16 cellular contexts compared by ENCODE assay signal in genomic region chr2:202185156-202185555, GRCh38. TPM values are rescaled to one million over a fixed set of nuclear protein-coding genes. Genes with fewer than 3 reads are reported as not detected.
DNase-seq lines count a peak whose midpoint lies in the region; ATAC-seq and TF ChIP-seq lines count a peak whose summit lies in the region.
"Had no signal": no experiment of that assay in that cellular context is flagged by ENCODE, and none has a peak within 500 bp of the region (broad histone marks: within the 10 kb centered on the region; RNA-seq: fewer than 3 reads in every experiment).

No MANE protein-coding gene starts in this region.

- H3K27ac Mint-ChIP-seq in Calu3 (ENCODE audit: unreplicated experiment) (peak overlapping the region; percentile 54), progenitor cell of endocrine pancreas (no peak overlapping the region)

- CTCF ChIA-PET in Calu3 (lab: Charles Lee), result interaction anchor here (0.6 kb wide), 1 partner anchor 70 kb away, joined by 3 read pairs; no protein-coding TSS in a partner anchor

- TF ChIP-seq CTCF in Calu3 (IDR thresholded peaks at IDR 0.05; ENCODE audit: unreplicated experiment) (no peak), progenitor cell of endocrine pancreas (IDR thresholded peaks at IDR 0.05; ENCODE audit: unreplicated experiment) (no peak)

- H3K4me3 Mint-ChIP-seq in Calu3 (ENCODE audit: low read depth, unreplicated experiment) (no peak overlapping the region), progenitor cell of endocrine pancreas (ENCODE audit: low read depth) (no peak overlapping the region)

- no peaks in the 10 kb centered on the region for H3K27me3 Mint-ChIP-seq in Calu3 (ENCODE audit: unreplicated experiment)
- H3K27me3 Mint-ChIP-seq in progenitor cell of endocrine pancreas, result no peaks in the 10 kb centered on the region

- DNase-seq in Calu3 (no peak), NCI-H1694 treated with DMSO at 0.1 percent for 48 hours (lab: John Stamatoyannopoulos, UW) (peak; percentile 5), NCI-H82 treated with DMSO at 0.1 percent for 48 hours (lab: John Stamatoyannopoulos, UW; ENCODE audit: unreplicated experiment) (peak; percentile 92), epithelial cell of prostate (ENCODE audit: low read depth, low spot score) (no peak), NCI-H2081 treated with DMSO at 0.1 percent for 48 hours (lab: John Stamatoyannopoulos, UW) (no peak), T-helper 2 cell (no peak), progenitor cell of endocrine pancreas (ENCODE audit: low spot score, unreplicated experiment) (no peak)
- DNase-seq: COR-L47, DMS79 treated with DMSO at 0.1 percent for 48 hours, GDM1, GOT3, KG1, NCI-H1048, NCI-H526 had no signal

- BruUV-seq in Calu3 (replicated peaks; lab: Mats Ljungman, UMichigan), result no TSS peak

- H3K9me3 Mint-ChIP-seq in Calu3 (ENCODE audit: low read depth, unreplicated experiment) (no peaks in the 10 kb centered on the region), progenitor cell of endocrine pancreas (ENCODE audit: low read depth) (peaks cover 4% of the 10 kb centered on the region)

- no peak for ATAC-seq in HG03442 (IDR thresholded peaks at IDR 0.05; ENCODE audit: unreplicated experiment)

- intact Hi-C loops in Calu3 (cut with micrococcal nuclease; ENCODE audit: unreplicated experiment), result loop anchor here (5.0 kb wide), 1 partner anchor 82 kb away; the partner anchor contains the start of gene NOP58

- peak overlapping the region; percentile 16 for H3K27ac ChIP-seq in epithelial cell of prostate
- H3K27ac ChIP-seq: C4-2B had no signal

- peaks cover 8% of the 10 kb centered on the region for H3K36me3 Mint-ChIP-seq in Calu3 (ENCODE audit: insufficient read depth, unreplicated experiment)
- no peaks in the 10 kb centered on the region for H3K36me3 Mint-ChIP-seq in progenitor cell of endocrine pancreas (ENCODE audit: insufficient read depth)

- H3K4me1 Mint-ChIP-seq in Calu3 (ENCODE audit: low read depth, unreplicated experiment), result peaks cover 38% of the 10 kb centered on the region
- peaks cover 3% of the 10 kb centered on the region for H3K4me1 Mint-ChIP-seq in progenitor cell of endocrine pancreas (ENCODE audit: low read depth)

RNA-seq across cellular contexts. Expression of gene SUMO1, which starts 53.2 kb away (rescaled TPM):
- 140 and 164 TPM in 2 replicates for total RNA-seq in Calu3 (2022)
- total RNA-seq in progenitor cell of endocrine pancreas, result 131 and 135 TPM in 2 replicates

Comparison
In these comparisons a context has a peak if more than half of its experiments do, and no peak if none do; other contexts are left out.
1. DNase-seq: peak in NCI-H1694 treated with DMSO at 0.1 percent for 48 hours (single experiment) and NCI-H82 treated with DMSO at 0.1 percent for 48 hours (single experiment); none in Calu3 (single experiment), epithelial cell of prostate (single experiment), NCI-H2081 treated with DMSO at 0.1 percent for 48 hours (single experiment), T-helper 2 cell (0 of 5) and progenitor cell of endocrine pancreas (single experiment).